Comparison of ENCODE assay signal across 8 cellular contexts in genomic region chr4:105471566-105472176, GRCh38. TPM values are rescaled to one million over a fixed set of nuclear protein-coding genes. Genes with fewer than 3 reads are reported as not detected.
DNase-seq lines count a peak whose midpoint lies in the region; ATAC-seq and TF ChIP-seq lines count a peak whose summit lies in the region.

No MANE protein-coding gene starts in this region.

- peak overlapping the region; percentile 98 to 99 (median 98) for H3K27ac ChIP-seq in gastrocnemius medialis

- no peaks in the 10 kb centered on the region for H3K27me3 ChIP-seq in gastrocnemius medialis

- H3K4me3 ChIP-seq in astrocyte of the cerebellum (ENCODE audit: low read depth, low read length) (peak overlapping the region; percentile 14), gastrocnemius medialis (peak overlapping the region; percentile 24 to 96 (median 62))

- H3K4me1 ChIP-seq in gastrocnemius medialis, result peaks cover 20 to 29% of the 10 kb centered on the region in 2 donors

- TF ChIP-seq CTCF in GM10266 (IDR thresholded peaks at IDR 0.05; ENCODE audit: control insufficient read depth, insufficient read depth, low read depth, missing control alignments) (peak; percentile 77), astrocyte of the cerebellum (IDR thresholded peaks at IDR 0.05; ENCODE audit: low read depth, low read length, missing control alignments) (peak; percentile 68), gastrocnemius medialis (IDR thresholded peaks at IDR 0.05 in 4 of 5, conservative IDR thresholded peaks at IDR 0.05 in 1 of 5) (peak; percentile 57 to 78 (median 64))

- in situ Hi-C loops in astrocyte of the cerebellum (cut with HindIII; ENCODE audit: low sequenced_read_pairs) (no loop called here), gastrocnemius medialis (cut with MboI; ENCODE audit: low sequenced_read_pairs in 4 of 4) (loop anchor here in 3 of 4 donors (5.0 kb wide), 2 partner anchors 324 to 329 kb away; partner anchors contain the start of gene TET2 (in 1 of the 3))

- no peaks in the 10 kb centered on the region for H3K36me3 ChIP-seq in gastrocnemius medialis

- DNase-seq in GM10266 (ENCODE audit: extremely low spot score), result peak; percentile 71
- DNase-seq in NCI-H128 (lab: John Stamatoyannopoulos, UW; ENCODE audit: unreplicated experiment), result peak; percentile 27
- peak in 4 of 5 experiments; percentile 49 to 82 (median 53) for DNase-seq in T-helper 2 cell
- peak; percentile 63 for DNase-seq in astrocyte of the cerebellum (ENCODE audit: low read depth)
- DNase-seq in hippocampal formation (lab: John Stamatoyannopoulos, UW), result peak; percentile 37 to 44
- DNase-seq in gastrocnemius medialis, result peak; percentile 48 to 62
- no peak for DNase-seq in cortex of kidney (lab: John Stamatoyannopoulos, UW)

- ATAC-seq in HG02623 (IDR thresholded peaks at IDR 0.05; ENCODE audit: unreplicated experiment) (peak; percentile 28), gastrocnemius medialis (peak; percentile 41 to 63)

- H3K9me3 ChIP-seq in gastrocnemius medialis, result no peaks in the 10 kb centered on the region

- intact Hi-C loops in gastrocnemius medialis (cut with DNase I; ENCODE audit: low total_unique reads), result loop anchor here (1.0 to 5.0 kb wide), 3 partner anchors 325 to 979 kb away; partner anchors contain the start of genes CXXC4 and TET2

- TF ChIP-seq POLR2A in gastrocnemius medialis (IDR thresholded peaks at IDR 0.05), result no peak

RNA-seq across cellular contexts. Expression of gene PPA2, which starts 2.2 kb away (rescaled TPM):
- 10 to 100 TPM; 34.0 to 72.0 (median 47.3) TPM for total RNA-seq in gastrocnemius medialis
